Comparison of ENCODE assay signal across 2 cellular contexts in genomic region chr14:100224229-100224628, GRCh38.
TF ChIP-seq lines count a peak whose summit lies in the region.

No MANE protein-coding gene starts in this region.

TF ChIP-seq in GM23338, 12 proteins besides CTCF, POLR2A, EP300 and RAD21 (continued from another document):
- TF ChIP-seq ETS1 (IDR thresholded peaks at IDR 0.05) (no peak), CREB1 (CRISPR knock-in tag; IDR thresholded peaks at IDR 0.05; ENCODE audit: low read depth) (no peak), STAT1 (IDR thresholded peaks at IDR 0.05; ENCODE audit: unreplicated experiment) (no peak), ZNF462 (CRISPR knock-in tag; IDR thresholded peaks at IDR 0.05) (no peak), REST (IDR thresholded peaks at IDR 0.05; ENCODE audit: unreplicated experiment) (no peak), EZH2phosphoT487 (IDR thresholded peaks at IDR 0.05; ENCODE audit: unreplicated experiment) (no peak), ZNF331 (CRISPR knock-in tag; IDR thresholded peaks at IDR 0.05; ENCODE audit: low read depth) (no peak), NANOG (IDR thresholded peaks at IDR 0.05; ENCODE audit: borderline replicate concordance) (no peak)

TF ChIP-seq in GM12878, 131 proteins besides CTCF, POLR2A, EP300 and RAD21 (continued from another document):
- no peak for TF ChIP-seq ZNF687 (IDR thresholded peaks at IDR 0.05)
- no peak for TF ChIP-seq E4F1 (IDR thresholded peaks at IDR 0.05; ENCODE audit: borderline replicate concordance, partially characterized antibody)
- no peak for TF ChIP-seq STAT3 (IDR thresholded peaks at IDR 0.05; ENCODE audit: low read depth, low read length)
- no peak for TF ChIP-seq BRCA1 (IDR thresholded peaks at IDR 0.05; ENCODE audit: low read depth, low read length)
- TF ChIP-seq SRF (IDR thresholded peaks at IDR 0.05; ENCODE audit: low read depth in 2 of 2, low read length in 2 of 2) = no peak
- no peak for TF ChIP-seq RCOR1 (conservative IDR thresholded peaks at IDR 0.05; ENCODE audit: low read depth, low read length)
